In genomic region chr3:9399746-9400145, GRCh38 we compare ENCODE assay signal across 8 cellular contexts. TPM values are rescaled to one million over a fixed set of nuclear protein-coding genes. Genes with fewer than 3 reads are reported as not detected.
A peak's percentile ranks its signal among the peaks of the same experiment; 100 is the strongest.
DNase-seq lines count a peak whose midpoint lies in the region; ATAC-seq, FAIRE-seq and TF ChIP-seq lines count a peak whose summit lies in the region.

No MANE protein-coding gene starts in this region.

- H3K4me3 Mint-ChIP-seq in activated CD4-positive, alpha-beta memory T cell treated with anti-CD3 and anti-CD28 coated beads for 36 hours, result peak overlapping the region; percentile 94
- peak overlapping the region; percentile 97 for H3K4me3 Mint-ChIP-seq in natural killer cell treated with Interleukin-12 subunit alpha and Interleukin-12 subunit beta and Interleukin-15 and Interleukin-18, amount 100 ng/mL, for 72 hours

- no peak for FAIRE-seq in A549 (lab: Jason Lieb, UNC)

- H3K36me3 Mint-ChIP-seq in activated CD4-positive, alpha-beta memory T cell treated with anti-CD3 and anti-CD28 coated beads for 36 hours, result peaks cover 31% of the 10 kb centered on the region
- peaks cover 22% of the 10 kb centered on the region for H3K36me3 Mint-ChIP-seq in natural killer cell treated with Interleukin-12 subunit alpha and Interleukin-12 subunit beta and Interleukin-15 and Interleukin-18, amount 100 ng/mL, for 72 hours

- peaks cover 56% of the 10 kb centered on the region for H3K4me1 ChIP-seq in A549

- peak overlapping the region; percentile 94 for H3K4me2 ChIP-seq in A549

- H3K4me1 Mint-ChIP-seq in activated CD4-positive, alpha-beta memory T cell treated with anti-CD3 and anti-CD28 coated beads for 36 hours (ENCODE audit: low read depth), result peaks cover 60% of the 10 kb centered on the region
- peaks cover 53 to 68% of the 10 kb centered on the region in 2 donors for H3K4me1 Mint-ChIP-seq in natural killer cell treated with Interleukin-12 subunit alpha and Interleukin-12 subunit beta and Interleukin-15 and Interleukin-18, amount 100 ng/mL, for 72 hours (ENCODE audit: low read depth in 2 of 2)

- ATAC-seq in A549 (peak in 1 of 2 experiments; percentile 3; a peak in 2 of 6 replicates), HG03571 (IDR thresholded peaks at IDR 0.05; ENCODE audit: unreplicated experiment) (no peak)
- ATAC-seq in natural killer cell treated with Interleukin-12 subunit alpha and Interleukin-12 subunit beta and Interleukin-15 and Interleukin-18, amount 100 ng/mL, for 72 hours, result no peak

- no peak for TF ChIP-seq RAD21 in A549 (conservative IDR thresholded peaks at IDR 0.05 in 1 of 2, IDR thresholded peaks at IDR 0.05 in 1 of 2)

- DNase-seq in A549 (ENCODE audit: low read depth in 1 of 2, low spot score in 1 of 2), result peak in 1 of 2 experiments; percentile 86
- peak; percentile 60 for DNase-seq in NCI-H2196 (lab: John Stamatoyannopoulos, UW; ENCODE audit: unreplicated experiment)
- DNase-seq in activated CD4-positive, alpha-beta memory T cell treated with anti-CD3 and anti-CD28 coated beads for 36 hours, result peak; percentile 37
- DNase-seq in foreskin melanocyte, result peak; percentile 75
- no peak for DNase-seq in natural killer cell treated with Interleukin-12 subunit alpha and Interleukin-12 subunit beta and Interleukin-15 and Interleukin-18, amount 100 ng/mL, for 72 hours (ENCODE audit: low spot score)
- no peak for DNase-seq in activated gamma-delta T cell (lab: John Stamatoyannopoulos, UW)

- POLR2A ChIA-PET in A549 (lab: Yijun Ruan, JAX), result interaction anchor here (0.6 to 1.8 kb wide), 4 partner anchors 21 to 258 kb away, joined by 4 to 7 read pairs (median 6); partner anchors contain the start of gene THUMPD3
- POLR2A ChIA-PET in activated CD4-positive, alpha-beta memory T cell treated with anti-CD3 and anti-CD28 coated beads for 36 hours (lab: Charles Lee), result interaction anchor here (0.9 to 5.8 kb wide), 4 partner anchors 17 to 333 kb away, joined by 3 to 72 read pairs (median 4); partner anchors contain the start of gene THUMPD3

- H3K9me3 Mint-ChIP-seq in activated CD4-positive, alpha-beta memory T cell treated with anti-CD3 and anti-CD28 coated beads for 36 hours, result no peaks in the 10 kb centered on the region
- no peaks in the 10 kb centered on the region for H3K9me3 Mint-ChIP-seq in natural killer cell treated with Interleukin-12 subunit alpha and Interleukin-12 subunit beta and Interleukin-15 and Interleukin-18, amount 100 ng/mL, for 72 hours

- 0% methylated on average over 3 of the region's 3 CpGs for WGBS in A549 (ENCODE audit: missing lambda C conversion rate)

- TF ChIP-seq EP300 in A549 (IDR thresholded peaks at IDR 0.05), result no peak

- peak overlapping the region; percentile 99 to 100 for H3K27ac ChIP-seq in A549

- no peaks in the 10 kb centered on the region for H3K27me3 Mint-ChIP-seq in activated CD4-positive, alpha-beta memory T cell treated with anti-CD3 and anti-CD28 coated beads for 36 hours
- no peaks in the 10 kb centered on the region for H3K27me3 Mint-ChIP-seq in natural killer cell treated with Interleukin-12 subunit alpha and Interleukin-12 subunit beta and Interleukin-15 and Interleukin-18, amount 100 ng/mL, for 72 hours

- CTCF ChIA-PET in A549 (lab: Yijun Ruan, JAX), result interaction anchor here (0.8 to 1.9 kb wide), 6 partner anchors 9 to 47 kb away, joined by 3 to 7 read pairs (median 4); partner anchors contain the start of gene THUMPD3
- CTCF ChIA-PET in activated CD4-positive, alpha-beta memory T cell treated with anti-CD3 and anti-CD28 coated beads for 36 hours (lab: Charles Lee), result interaction anchor here (0.8 to 1.3 kb wide), 5 partner anchors 13 to 327 kb away, joined by 3 to 4 read pairs (median 3); no protein-coding TSS in a partner anchor

- TF ChIP-seq CTCF in A549 (IDR thresholded peaks at IDR 0.05) (no peak; the same call in 2 of the 3 replicates), GM12872 (IDR thresholded peaks at IDR 0.05; ENCODE audit: insufficient read depth, low read depth, low read length) (0 out of 3 replicates have a peak, but pooled peaks have one; percentile 6)

- no peak for TF ChIP-seq POLR2A in A549 (IDR thresholded peaks at IDR 0.05; ENCODE audit: low read length)

- intact Hi-C loops in activated CD4-positive, alpha-beta memory T cell treated with anti-CD3 and anti-CD28 coated beads for 36 hours (cut with micrococcal nuclease), result loop anchor here (1.0 to 10.0 kb wide), 5 partner anchors 11 to 533 kb away; partner anchors contain the start of genes ARPC4, CRELD1, JAGN1 and TADA3

- H3K4me3 ChIP-seq in A549, result peak overlapping the region; percentile 84

- H3K27ac Mint-ChIP-seq in activated CD4-positive, alpha-beta memory T cell treated with anti-CD3 and anti-CD28 coated beads for 36 hours, result peak overlapping the region; percentile 78
- H3K27ac Mint-ChIP-seq in natural killer cell treated with Interleukin-12 subunit alpha and Interleukin-12 subunit beta and Interleukin-15 and Interleukin-18, amount 100 ng/mL, for 72 hours, result peak overlapping the region; percentile 96 to 97

- no peaks in the 10 kb centered on the region for H3K9me3 ChIP-seq in A549

TF ChIP-seq in A549, 52 proteins besides CTCF, POLR2A, EP300 and RAD21:
- no peak for TF ChIP-seq REST (IDR thresholded peaks at IDR 0.05)
- no peak for TF ChIP-seq TFCP2L1 (CRISPR knock-in tag; IDR thresholded peaks at IDR 0.05)
- TF ChIP-seq SMC3 (IDR thresholded peaks at IDR 0.05), result no peak
- TF ChIP-seq TP53 (CRISPR knock-in tag; IDR thresholded peaks at IDR 0.05), result no peak

RNA-seq across cellular contexts. Expression of gene SETD5, which starts 2.3 kb away (rescaled TPM):
- polyA plus RNA-seq in A549 (2011; rRNA removed) (92.3 and 116 TPM in 2 replicates), A549 (2017; fragmentation: RNase III; extraction: RNeasy Plus Mini Kit Qiagen cat#74134 plus additional on column Dnase treatment) (41.7 to 46.1 TPM (median 44.2 TPM) in 3 replicates)
- 27.4 and 36.6 TPM in 2 replicates for polyA plus RNA-seq in A549 (2012; cell fraction: cytosol; rRNA removed)
- 70.5 and 82.3 TPM in 2 replicates for polyA plus RNA-seq in A549 (2012; cell fraction: nucleus; rRNA removed)
- polyA minus RNA-seq in A549 (2011; rRNA and poly(A)+ RNA removed), result 151 and 153 TPM in 2 replicates
- total RNA-seq in activated CD4-positive, alpha-beta memory T cell treated with anti-CD3 and anti-CD28 coated beads for 36 hours, result 100 to 1,000 TPM in 1 of 2 experiments, 10 to 100 TPM in 1; 98.0 to 103 TPM
- 100 to 1,000 TPM; 131 to 188 TPM for total RNA-seq in natural killer cell treated with Interleukin-12 subunit alpha and Interleukin-12 subunit beta and Interleukin-15 and Interleukin-18, amount 100 ng/mL, for 72 hours

RNA-seq across cellular contexts. Expression of gene THUMPD3, which starts 36.9 kb away (rescaled TPM):
- polyA plus RNA-seq in A549 (2011; rRNA removed) (86.0 and 93.2 TPM in 2 replicates), A549 (2017; fragmentation: RNase III; extraction: RNeasy Plus Mini Kit Qiagen cat#74134 plus additional on column Dnase treatment) (53.9 to 64.4 TPM (median 60.7 TPM) in 3 replicates)
- polyA plus RNA-seq in A549 (2012; cell fraction: cytosol; rRNA removed), result 30.2 and 32.0 TPM in 2 replicates
- 15.7 and 22.5 TPM in 2 replicates for polyA plus RNA-seq in A549 (2012; cell fraction: nucleus; rRNA removed)
- polyA minus RNA-seq in A549 (2011; rRNA and poly(A)+ RNA removed), result 50.7 and 51.4 TPM in 2 replicates
- total RNA-seq in activated CD4-positive, alpha-beta memory T cell treated with anti-CD3 and anti-CD28 coated beads for 36 hours, result 10 to 100 TPM; 55.8 to 60.6 TPM
- 10 to 100 TPM; 54.3 to 55.9 TPM for total RNA-seq in natural killer cell treated with Interleukin-12 subunit alpha and Interleukin-12 subunit beta and Interleukin-15 and Interleukin-18, amount 100 ng/mL, for 72 hours

Comparison
In these comparisons a context has a peak if more than half of its experiments do, and no peak if none do; other contexts are left out.
1. DNase-seq: peak in NCI-H2196 (single experiment), activated CD4-positive, alpha-beta memory T cell treated with anti-CD3 and anti-CD28 coated beads for 36 hours (single experiment) and foreskin melanocyte (single experiment); none in natural killer cell treated with Interleukin-12 subunit alpha and Interleukin-12 subunit beta and Interleukin-15 and Interleukin-18, amount 100 ng/mL, for 72 hours (single experiment) and activated gamma-delta T cell (single experiment).